In the genomic region with DNA sequence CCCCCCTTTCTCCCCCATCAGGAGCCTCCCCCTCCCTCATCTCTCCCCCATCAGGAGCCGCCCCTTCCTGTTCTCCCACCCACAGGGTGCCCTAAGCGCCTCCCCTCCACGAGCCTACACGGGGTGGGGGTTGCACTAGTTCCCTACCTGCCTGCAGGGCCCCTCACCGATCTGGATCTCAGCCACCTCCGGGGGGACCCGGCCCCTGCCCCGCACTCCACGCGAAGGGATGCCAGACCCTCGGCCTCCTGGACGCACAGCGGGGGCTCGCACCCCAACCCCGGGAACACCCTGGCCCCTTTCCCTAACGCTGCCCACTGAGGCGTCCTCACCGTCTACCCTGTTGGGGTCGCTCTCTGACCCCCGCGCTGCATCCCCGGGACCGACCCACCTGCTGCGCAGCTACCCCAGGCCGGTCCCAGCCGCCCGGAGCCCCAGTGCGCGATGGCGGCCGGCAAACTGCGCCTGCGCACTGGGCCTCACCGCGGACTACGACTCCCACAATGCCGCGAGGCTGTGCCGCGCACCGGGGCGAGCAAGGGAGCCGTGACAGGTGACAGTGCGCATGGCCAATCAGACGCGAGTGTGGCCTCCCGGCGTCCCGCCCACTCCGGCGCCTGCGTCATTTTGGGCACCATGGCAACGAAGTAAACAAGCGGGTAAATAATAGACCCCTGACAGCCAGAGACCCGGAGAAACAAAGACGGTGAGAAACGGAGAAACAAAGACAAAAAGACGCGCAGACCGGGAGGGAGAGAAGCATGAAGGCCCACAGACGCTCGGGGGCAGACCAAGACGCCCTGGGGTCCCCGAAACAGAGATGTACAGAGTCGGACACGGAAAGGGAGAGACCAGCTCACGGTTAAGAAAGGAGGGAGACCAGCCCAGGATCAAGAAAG, we compare ENCODE assay signal across 8 cellular contexts. TPM values are rescaled to one million over a fixed set of nuclear protein-coding genes. Genes with fewer than 3 reads are reported as not detected.
DNase-seq lines count a peak whose midpoint lies in the region; ATAC-seq, FAIRE-seq and TF ChIP-seq lines count a peak whose summit lies in the region.

A gene with protein sequence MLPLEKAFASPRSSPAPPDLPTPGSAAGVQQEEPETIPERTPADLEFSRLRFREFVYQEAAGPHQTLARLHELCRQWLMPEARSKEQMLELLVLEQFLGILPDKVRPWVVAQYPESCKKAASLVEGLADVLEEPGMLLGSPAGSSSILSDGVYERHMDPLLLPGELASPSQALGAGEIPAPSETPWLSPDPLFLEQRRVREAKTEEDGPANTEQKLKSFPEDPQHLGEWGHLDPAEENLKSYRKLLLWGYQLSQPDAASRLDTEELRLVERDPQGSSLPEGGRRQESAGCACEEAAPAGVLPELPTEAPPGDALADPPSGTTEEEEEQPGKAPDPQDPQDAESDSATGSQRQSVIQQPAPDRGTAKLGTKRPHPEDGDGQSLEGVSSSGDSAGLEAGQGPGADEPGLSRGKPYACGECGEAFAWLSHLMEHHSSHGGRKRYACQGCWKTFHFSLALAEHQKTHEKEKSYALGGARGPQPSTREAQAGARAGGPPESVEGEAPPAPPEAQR (minus strand): TSS at position 449 of the 899 bp plus-strand sequence. CDS start 7,964 bp downstream, outside the sequence.

- no peaks in the 10 kb centered on the region for H3K9me2 ChIP-seq in Loucy (replicated peaks; ENCODE audit: low read depth, low read length)

- no peaks in the 10 kb centered on the region for H4K20me1 ChIP-seq in Loucy (ENCODE audit: insufficient read depth, low read length, poor library complexity, severe bottlenecking)

- no peaks in the 10 kb centered on the region for H3K27me3 ChIP-seq in AG04450 (ENCODE audit: control insufficient read depth, insufficient read depth, low read length)
- H3K27me3 ChIP-seq in Loucy (ENCODE audit: insufficient read depth, low read length, poor library complexity, severe bottlenecking): no peaks in the 10 kb centered on the region
- H3K27me3 ChIP-seq in right atrium auricular region: no peaks in the 10 kb centered on the region
- H3K27me3 ChIP-seq in prostate gland (replicated peaks; ENCODE audit: insufficient read depth): no peaks in the 10 kb centered on the region
- H3K27me3 ChIP-seq in upper lobe of left lung: no peaks in the 10 kb centered on the region

- H2AFZ ChIP-seq in Loucy (ENCODE audit: low read length): peak within 1 kb of the TSS; percentile 90

- intact Hi-C loops in prostate gland (cut with DNase I): no loop called here

- CTCF ChIA-PET in AG04450 (lab: Charles Lee): no interaction called here

- peak; percentile 97 to 99 for ATAC-seq in upper lobe of left lung (ENCODE audit: low FRiP score in 2 of 2)

- peak within 1 kb of the TSS; percentile 68 for H3K4me3 ChIP-seq in AG04450 (ENCODE audit: low read depth, low read length)
- peak within 1 kb of the TSS; percentile 91 for H3K4me3 ChIP-seq in Loucy (ENCODE audit: low read length, poor library complexity, severe bottlenecking)
- peak within 1 kb of the TSS; percentile 88 to 91 for H3K4me3 ChIP-seq in right atrium auricular region
- H3K4me3 ChIP-seq in prostate gland: peak within 1 kb of the TSS; percentile 80 to 93
- H3K4me3 ChIP-seq in upper lobe of left lung: peak within 1 kb of the TSS; percentile 45 to 99 (median 91)

- peaks cover 12% of the 10 kb centered on the region for H3K4me1 ChIP-seq in Loucy (ENCODE audit: insufficient read depth, low read length, poor library complexity, severe bottlenecking)
- peaks cover 0 to 17% of the 10 kb centered on the region in 2 donors for H3K4me1 ChIP-seq in right atrium auricular region
- H3K4me1 ChIP-seq in prostate gland (replicated peaks): peaks cover 3% of the 10 kb centered on the region
- H3K4me1 ChIP-seq in upper lobe of left lung: peaks cover 6 to 16% (median 10%) of the 10 kb centered on the region in 4 donors

- H3K79me2 ChIP-seq in Loucy (ENCODE audit: insufficient read depth, low read length): peaks cover 7% of the 10 kb centered on the region; the same call in 1 of the 2 replicates

- POLR2A ChIA-PET in AG04450 (lab: Yijun Ruan, JAX): no interaction called here

- TF ChIP-seq EP300 in upper lobe of left lung (IDR thresholded peaks at IDR 0.05): peak in 2 of 4 donors; percentile 25 to 79

- H3K9ac ChIP-seq in Loucy (ENCODE audit: low read depth, low read length, poor library complexity, severe bottlenecking): peak within 1 kb of the TSS; percentile 91

- H3F3A ChIP-seq in Loucy (ENCODE audit: low read depth): no peaks in the 10 kb centered on the region

- no peak for TF ChIP-seq CTCF in AG04450 (IDR thresholded peaks at IDR 0.05; ENCODE audit: low read depth, low read length)
- TF ChIP-seq CTCF in Loucy (conservative IDR thresholded peaks at IDR 0.05; ENCODE audit: low read length): no peak
- TF ChIP-seq CTCF in right atrium auricular region (IDR thresholded peaks at IDR 0.05): no peak
- TF ChIP-seq CTCF in prostate gland (IDR thresholded peaks at IDR 0.05): no peak
- TF ChIP-seq CTCF in upper lobe of left lung (IDR thresholded peaks at IDR 0.05): peak in 1 of 6 experiments; percentile 14

- no peaks in the 10 kb centered on the region for H3K36me3 ChIP-seq in Loucy (ENCODE audit: insufficient read depth, low read length)
- no peaks in the 10 kb centered on the region for H3K36me3 ChIP-seq in right atrium auricular region
- H3K36me3 ChIP-seq in prostate gland: no peaks in the 10 kb centered on the region
- H3K36me3 ChIP-seq in upper lobe of left lung: no peaks in the 10 kb centered on the region

- DNase-seq in AG04450 (ENCODE audit: low read depth, low spot score): peak; percentile 61
- DNase-seq in GM19239 (ENCODE audit: insufficient read length, low spot score): peak; percentile 56
- peak; percentile 79 to 98 (median 95) for DNase-seq in T-helper 1 cell
- DNase-seq in right atrium auricular region (ENCODE audit: low spot score): peak; percentile 99
- DNase-seq in prostate gland (ENCODE audit: low spot score): peak; percentile 96
- peak; percentile 96 to 98 for DNase-seq in upper lobe of left lung

- no peak for FAIRE-seq in GM19239 (lab: Jason Lieb, UNC)

- peak within 1 kb of the TSS; percentile 90 for H3K27ac ChIP-seq in AG04450 (ENCODE audit: low read depth, low read length)
- H3K27ac ChIP-seq in angular gyrus (ENCODE audit: low read depth, low read length): peak within 1 kb of the TSS; percentile 56
- H3K27ac ChIP-seq in right atrium auricular region: peak within 1 kb of the TSS; percentile 95 to 99
- peak within 1 kb of the TSS; percentile 86 to 88 for H3K27ac ChIP-seq in prostate gland
- peak within 1 kb of the TSS; percentile 94 to 100 (median 97) for H3K27ac ChIP-seq in upper lobe of left lung

- H3K9me3 ChIP-seq in AG04450 (ENCODE audit: control insufficient read depth, insufficient read depth, low read length): peaks cover 80% of the 10 kb centered on the region
- peaks cover 7% of the 10 kb centered on the region; the same call in 1 of the 2 replicates for H3K9me3 ChIP-seq in Loucy (ENCODE audit: insufficient read depth, low read depth, low read length)
- H3K9me3 ChIP-seq in right atrium auricular region: peaks cover 0 to 20% of the 10 kb centered on the region in 2 donors
- no peaks in the 10 kb centered on the region for H3K9me3 ChIP-seq in prostate gland
- H3K9me3 ChIP-seq in upper lobe of left lung: peaks cover 0 to 41% (median 30%) of the 10 kb centered on the region in 4 donors

- under 1% methylated on average over 66 of the region's 67 CpGs for WGBS in prostate gland
- WGBS in upper lobe of left lung, 2 donors: 1 to 2% methylated on average over 23 to 50 of the region's 67 CpGs

- peak within 1 kb of the TSS; percentile 88 for H3K4me2 ChIP-seq in Loucy (ENCODE audit: low read depth, low read length, poor library complexity, severe bottlenecking)

- peak; percentile 61 for TF ChIP-seq POLR2A in prostate gland (IDR thresholded peaks at IDR 0.05)
- peak in 3 of 4 donors; percentile 51 to 83 (median 77) for TF ChIP-seq POLR2A in upper lobe of left lung (IDR thresholded peaks at IDR 0.05)

RNA-seq across cellular contexts. Expression of the gene that starts here (rescaled TPM):
- polyA plus RNA-seq in AG04450 (2011; rRNA removed): 12.7 and 15.2 TPM in 2 replicates
- 7.6 and 7.8 TPM in 2 replicates for polyA minus RNA-seq in AG04450 (2011; rRNA and poly(A)+ RNA removed)
- total RNA-seq in right atrium auricular region (10 to 100 TPM; 48.3 to 65.7 TPM), prostate gland (100 to 1,000 TPM; 108 to 146 TPM), upper lobe of left lung (100 to 1,000 TPM in 2 of 6 donors, 10 to 100 TPM in 4; 30.6 to 116 (median 74.1) TPM)

Comparison
In these comparisons a context has a peak if more than half of its experiments do, and no peak if none do; other contexts are left out.
1. Peak in every context shown above with its lines: DNase-seq, ATAC-seq, H3K4me3 ChIP-seq and H3K27ac ChIP-seq.